9 cellular contexts compared by ENCODE assay signal in genomic region chr1:109667452-109668122, GRCh38. TPM values are rescaled to one million over a fixed set of nuclear protein-coding genes. Genes with fewer than 3 reads are reported as not detected.
DNase-seq lines count a peak whose midpoint lies in the region; ATAC-seq, FAIRE-seq and TF ChIP-seq lines count a peak whose summit lies in the region.
"Had no signal": no experiment of that assay in that cellular context is flagged by ENCODE, and none has a peak within 500 bp of the region (broad histone marks: within the 10 kb centered on the region; RNA-seq: fewer than 3 reads in every experiment).

Gene GSTM2, plus strand, starts transcription at chr1:109668057. Its CDS starts 59 bp downstream, at chr1:109668116.

- intact Hi-C loops in left ventricle myocardium inferior (cut with micrococcal nuclease) (no loop called here), posterior vena cava (cut with DNase I) (loop anchor here in 1 of 2 donors (10.0 kb wide), 1 partner anchor 47 kb away; the partner anchor contains the start of gene GSTM5)

- TF ChIP-seq POLR2A in tibial nerve (IDR thresholded peaks at IDR 0.05): peak in 1 of 2 donors; percentile 60

- H3K27ac Mint-ChIP-seq in activated naive CD8-positive, alpha-beta T cell treated with anti-CD3 and anti-CD28 coated beads, Interleukin-2, amount 50 U/mL, for 24 hours: no peak within 1 kb of the TSS

- H3K27me3 Mint-ChIP-seq in activated naive CD8-positive, alpha-beta T cell treated with anti-CD3 and anti-CD28 coated beads, Interleukin-2, amount 50 U/mL, for 24 hours: no peaks in the 10 kb centered on the region

- no peak for TF ChIP-seq CTCF in left ventricle myocardium inferior (IDR thresholded peaks at IDR 0.05; ENCODE audit: borderline replicate concordance)
- no peak for TF ChIP-seq CTCF in tibial nerve (IDR thresholded peaks at IDR 0.05)

- no peaks in the 10 kb centered on the region for H3K9me3 Mint-ChIP-seq in activated naive CD8-positive, alpha-beta T cell treated with anti-CD3 and anti-CD28 coated beads, Interleukin-2, amount 50 U/mL, for 24 hours

- 7 to 11% methylated on average over 16 to 22 of the region's 22 CpGs for WGBS in tibial nerve, 2 donors

- H3K9me3 ChIP-seq in left ventricle myocardium inferior (replicated peaks): no peaks in the 10 kb centered on the region
- no peaks in the 10 kb centered on the region for H3K9me3 ChIP-seq in tibial nerve

- H3K36me3 ChIP-seq in left ventricle myocardium inferior: peaks cover 10% of the 10 kb centered on the region
- H3K36me3 ChIP-seq in tibial nerve: peaks cover 0 to 16% (median 0%) of the 10 kb centered on the region in 3 donors

- H3K4me3 Mint-ChIP-seq in activated naive CD8-positive, alpha-beta T cell treated with anti-CD3 and anti-CD28 coated beads, Interleukin-2, amount 50 U/mL, for 24 hours: peak within 1 kb of the TSS; percentile 67

- H3K27ac ChIP-seq in left ventricle myocardium inferior (replicated peaks): peak within 1 kb of the TSS; percentile 63
- peak within 1 kb of the TSS; percentile 46 to 84 (median 70) for H3K27ac ChIP-seq in tibial nerve
- H3K27ac ChIP-seq: HL-60 had no signal

- TF ChIP-seq EP300 in tibial nerve (IDR thresholded peaks at IDR 0.05): peak; percentile 34 to 66

- FAIRE-seq in HTR-8/SVneo (lab: Jason Lieb, UNC): no peak

- ATAC-seq in GM19438 (IDR thresholded peaks at IDR 0.05; ENCODE audit: low read depth, unreplicated experiment): peak; percentile 98
- ATAC-seq in activated naive CD8-positive, alpha-beta T cell treated with anti-CD3 and anti-CD28 coated beads, Interleukin-2, amount 50 U/mL, for 24 hours: peak; percentile 99

- H3K36me3 Mint-ChIP-seq in activated naive CD8-positive, alpha-beta T cell treated with anti-CD3 and anti-CD28 coated beads, Interleukin-2, amount 50 U/mL, for 24 hours (ENCODE audit: low read depth): no peaks in the 10 kb centered on the region

- H3K4me1 Mint-ChIP-seq in activated naive CD8-positive, alpha-beta T cell treated with anti-CD3 and anti-CD28 coated beads, Interleukin-2, amount 50 U/mL, for 24 hours: peaks cover 21% of the 10 kb centered on the region

- no peaks in the 10 kb centered on the region for H3K27me3 ChIP-seq in left ventricle myocardium inferior (ENCODE audit: low read depth)
- H3K27me3 ChIP-seq in tibial nerve: no peaks in the 10 kb centered on the region

- peak; percentile 93 for DNase-seq in Ammon's horn (ENCODE audit: low spot score)
- DNase-seq in HTR-8/SVneo (ENCODE audit: insufficient read length, low spot score): peak; percentile 45
- peak; percentile 71 for DNase-seq in T follicular helper cell (ENCODE audit: low read depth)
- peak; percentile 85 for DNase-seq in activated naive CD8-positive, alpha-beta T cell treated with anti-CD3 and anti-CD28 coated beads, Interleukin-2, amount 50 U/mL, for 24 hours
- DNase-seq in left ventricle myocardium inferior: peak; percentile 96
- peak; percentile 96 for DNase-seq in posterior vena cava (ENCODE audit: low spot score)
- peak; percentile 87 to 88 for DNase-seq in tibial nerve (ENCODE audit: low spot score in 2 of 2)

- peak within 1 kb of the TSS; percentile 73 for H3K4me3 ChIP-seq in left ventricle myocardium inferior
- H3K4me3 ChIP-seq in tibial nerve: peak within 1 kb of the TSS; percentile 46 to 75 (median 66)

- H3K4me1 ChIP-seq in left ventricle myocardium inferior (peaks cover 30% of the 10 kb centered on the region), tibial nerve (peaks cover 0 to 11% (median 3%) of the 10 kb centered on the region in 4 donors)

RNA-seq across cellular contexts. Expression of gene GSTM2, which starts in this region (rescaled TPM):
- total RNA-seq in left ventricle myocardium inferior (67.3 TPM), posterior vena cava (10 to 100 TPM; 29.2 to 45.9 TPM), tibial nerve (100 to 1,000 TPM in 2 of 4 donors, 10 to 100 TPM in 2; 87.1 to 120 (median 103) TPM)

Comparison
In these comparisons a context has a peak if more than half of its experiments do, and no peak if none do; other contexts are left out.
1. Peak in every context shown above with its lines: DNase-seq, ATAC-seq, H3K4me3 ChIP-seq and H3K27ac ChIP-seq.
2. DNase-seq: peak in every context shown above with its lines; median percentile 96 in left ventricle myocardium inferior; 96 in posterior vena cava; 93 in Ammon's horn; 88 in tibial nerve; 85 in activated naive CD8-positive, alpha-beta T cell treated with anti-CD3 and anti-CD28 coated beads, Interleukin-2, amount 50 U/mL, for 24 hours; 71 in T follicular helper cell; 45 in HTR-8/SVneo.